ENCODE assay signal across 1 cellular context in genomic region chr17:17554266-17554665, GRCh38.
TF ChIP-seq lines count a peak whose summit lies in the region.

No MANE protein-coding gene starts in this region.

TF ChIP-seq in GM23338, 12 proteins besides CTCF, POLR2A, EP300 and RAD21 (continued from another document):
- TF ChIP-seq ETS1 (IDR thresholded peaks at IDR 0.05) = no peak
- TF ChIP-seq JUNB (IDR thresholded peaks at IDR 0.05; ENCODE audit: unreplicated experiment) = no peak
- TF ChIP-seq POLR2AphosphoS5 (IDR thresholded peaks at IDR 0.05; ENCODE audit: low read depth) = no peak
- no peak for TF ChIP-seq ZNF462 (CRISPR knock-in tag; IDR thresholded peaks at IDR 0.05)
- no peak for TF ChIP-seq EZH2 (IDR thresholded peaks at IDR 0.05; ENCODE audit: low read depth, unreplicated experiment)
